16 cellular contexts compared by ENCODE assay signal in genomic region chr5:169081008-169081724, GRCh38.
A peak's percentile ranks its signal among the peaks of the same experiment; 100 is the strongest.
DNase-seq lines count a peak whose midpoint lies in the region; ATAC-seq and TF ChIP-seq lines count a peak whose summit lies in the region.
"Had no signal": no experiment of that assay in that cellular context is flagged by ENCODE, and none has a peak within 500 bp of the region (broad histone marks: within the 10 kb centered on the region; RNA-seq: fewer than 3 reads in every experiment).

No MANE protein-coding gene starts in this region.

- intact Hi-C loops in right cardiac atrium (cut with DNase I) (no loop called here), thyroid gland (cut with DNase I) (no loop called here)

- no peak overlapping the region for H2AK5ac ChIP-seq in mesendoderm (ENCODE audit: low read length)

- H3K36me3 ChIP-seq in cardiac muscle cell (no peaks in the 10 kb centered on the region), NT2/D1 (ENCODE audit: insufficient read depth, insufficient read length, low read length) (no peaks in the 10 kb centered on the region), mesendoderm (ENCODE audit: control insufficient read depth, insufficient read depth, low read length) (no peaks in the 10 kb centered on the region), thyroid gland (no peaks in the 10 kb centered on the region), brain microvascular endothelial cell (replicated peaks) (no peaks in the 10 kb centered on the region)
- H3K36me3 ChIP-seq: BLaER1 treated with 17β-estradiol and CSF1 and Interleukin-3, amounts not matched to agents 10 nM and 100 nM; HAP-1 had no signal

- H3K4me2 ChIP-seq in mesendoderm (ENCODE audit: low read length): no peak overlapping the region
- H3K4me2 ChIP-seq: BLaER1 treated with 17β-estradiol and CSF1 and Interleukin-3, amounts not matched to agents 10 nM and 100 nM had no signal

- H3K79me1 ChIP-seq in mesendoderm (ENCODE audit: low read length): no peaks in the 10 kb centered on the region

- no peak for DNase-seq in cardiac muscle cell (ENCODE audit: low read depth in 1 of 2, low spot score in 1 of 2)
- no peak for DNase-seq in right cardiac atrium
- DNase-seq in NT2/D1 (ENCODE audit: low read depth, low spot score): no peak
- DNase-seq in mesendoderm: no peak
- DNase-seq in thyroid gland: peak; percentile 20 to 23
- DNase-seq in brain microvascular endothelial cell: no peak
- DNase-seq: DMS 273 treated with DMSO at 0.1 percent for 48 hours, KG1, NCI-H1436, NCI-H2029 treated with DMSO at 0.1 percent for 48 hours, NCI-H510A treated with DMSO at 0.1 percent for 48 hours, Right ventricle myocardium superior had no signal

- no peaks in the 10 kb centered on the region for H3K79me2 ChIP-seq in mesendoderm (ENCODE audit: control insufficient read depth, insufficient read depth, low read length)

- no peak overlapping the region for H3K18ac ChIP-seq in mesendoderm (ENCODE audit: low read length)

- H3K23ac ChIP-seq in mesendoderm (ENCODE audit: low read length): no peak overlapping the region

- no peak overlapping the region for H3K4me3 ChIP-seq in cardiac muscle cell
- H3K4me3 ChIP-seq in right cardiac atrium (ENCODE audit: low read length): no peak overlapping the region
- H3K4me3 ChIP-seq in NT2/D1 (ENCODE audit: insufficient read length, low read depth): no peak overlapping the region
- no peak overlapping the region for H3K4me3 ChIP-seq in mesendoderm (ENCODE audit: low read length)
- no peak overlapping the region for H3K4me3 ChIP-seq in thyroid gland (replicated peaks in 1 of 3)
- H3K4me3 ChIP-seq in brain microvascular endothelial cell (ENCODE audit: low read depth, low read length): no peak overlapping the region
- H3K4me3 ChIP-seq: BLaER1 treated with 17β-estradiol and CSF1 and Interleukin-3, amounts not matched to agents 10 nM and 100 nM; HAP-1 had no signal

- H2BK120ac ChIP-seq in mesendoderm (ENCODE audit: low read depth, low read length): no peak overlapping the region

- H3K9me3 ChIP-seq in cardiac muscle cell (ENCODE audit: low read depth) (no peaks in the 10 kb centered on the region), right cardiac atrium (ENCODE audit: control insufficient read depth, low read length) (no peaks in the 10 kb centered on the region), NT2/D1 (ENCODE audit: insufficient read depth, low read length) (no peaks in the 10 kb centered on the region), thyroid gland (no peaks in the 10 kb centered on the region)
- H3K9me3 ChIP-seq: BLaER1 treated with 17β-estradiol and CSF1 and Interleukin-3, amounts not matched to agents 10 nM and 100 nM; HAP-1 had no signal

- 77% methylated on average over 9 of the region's 9 CpGs for WGBS in right cardiac atrium
- no CpG with 5 or more reads among the region's 9 CpGs for WGBS in mesendoderm (ENCODE audit: extremely low coverage, insufficient coverage, low lambda C conversion rate)
- WGBS in thyroid gland, 2 donors: 75% methylated on average over 9 of the region's 9 CpGs

- peaks cover 17% of the 10 kb centered on the region for H3K4me1 ChIP-seq in cardiac muscle cell (ENCODE audit: low read depth)
- no peaks in the 10 kb centered on the region for H3K4me1 ChIP-seq in right cardiac atrium (ENCODE audit: control insufficient read depth, insufficient read depth, low read length)
- no peaks in the 10 kb centered on the region for H3K4me1 ChIP-seq in NT2/D1 (ENCODE audit: insufficient read depth, insufficient read length)
- H3K4me1 ChIP-seq in mesendoderm (ENCODE audit: control insufficient read depth, low read depth, low read length): peaks cover 20% of the 10 kb centered on the region
- peaks cover 21 to 37% of the 10 kb centered on the region in 2 donors for H3K4me1 ChIP-seq in thyroid gland
- H3K4me1 ChIP-seq: BLaER1 treated with 17β-estradiol and CSF1 and Interleukin-3, amounts not matched to agents 10 nM and 100 nM had no signal

- ATAC-seq in right cardiac atrium: no peak
- no peak for ATAC-seq in HG03039 (IDR thresholded peaks at IDR 0.05; ENCODE audit: unreplicated experiment)
- no peak for ATAC-seq in HG02870 (IDR thresholded peaks at IDR 0.05; ENCODE audit: unreplicated experiment)

- no peak overlapping the region for H4K5ac ChIP-seq in mesendoderm (ENCODE audit: low read length)

- peak overlapping the region; percentile 53 for H3K27ac ChIP-seq in cardiac muscle cell
- no peak overlapping the region for H3K27ac ChIP-seq in right cardiac atrium (ENCODE audit: low read length)
- H3K27ac ChIP-seq in mesendoderm (ENCODE audit: low read depth, low read length): peak overlapping the region; percentile 8
- peak overlapping the region; percentile 28 to 75 (median 61) for H3K27ac ChIP-seq in thyroid gland
- H3K27ac ChIP-seq in brain microvascular endothelial cell: no peak overlapping the region
- H3K27ac ChIP-seq: BLaER1 treated with 17β-estradiol and CSF1 and Interleukin-3, amounts not matched to agents 10 nM and 100 nM had no signal

- no peak overlapping the region for H4K8ac ChIP-seq in mesendoderm (ENCODE audit: low read depth, low read length)

- no peak overlapping the region for H3K4ac ChIP-seq in mesendoderm (ENCODE audit: low read depth, low read length)

- H2BK5ac ChIP-seq in mesendoderm (ENCODE audit: low read length): no peak overlapping the region

- TF ChIP-seq POLR2A in thyroid gland (IDR thresholded peaks at IDR 0.05): no peak

- H3K27me3 ChIP-seq in cardiac muscle cell (no peaks in the 10 kb centered on the region), right cardiac atrium (ENCODE audit: control insufficient read depth, insufficient read depth) (no peaks in the 10 kb centered on the region), NT2/D1 (ENCODE audit: insufficient read depth, insufficient read length) (no peaks in the 10 kb centered on the region), mesendoderm (ENCODE audit: insufficient read depth, low read length, poor library complexity) (no peaks in the 10 kb centered on the region), thyroid gland (no peaks in the 10 kb centered on the region), brain microvascular endothelial cell (replicated peaks) (no peaks in the 10 kb centered on the region)
- H3K27me3 ChIP-seq: BLaER1 treated with 17β-estradiol and CSF1 and Interleukin-3, amounts not matched to agents 10 nM and 100 nM had no signal

- H3K56ac ChIP-seq in mesendoderm (ENCODE audit: low read length): no peak overlapping the region

- H3K9ac ChIP-seq in NT2/D1 (ENCODE audit: insufficient read length, low read depth): peak overlapping the region; percentile 8
- H3K9ac ChIP-seq in mesendoderm (ENCODE audit: low read length): no peak overlapping the region
- H3K9ac ChIP-seq: BLaER1 treated with 17β-estradiol and CSF1 and Interleukin-3, amounts not matched to agents 10 nM and 100 nM had no signal

- no peak for TF ChIP-seq CTCF in cardiac muscle cell (IDR thresholded peaks at IDR 0.05; ENCODE audit: low read depth, low read length)
- TF ChIP-seq CTCF in thyroid gland (IDR thresholded peaks at IDR 0.05): no peak
- TF ChIP-seq CTCF in brain microvascular endothelial cell (IDR thresholded peaks at IDR 0.05; ENCODE audit: low read depth, low read length, missing control alignments): no peak

- no peak overlapping the region for H2BK15ac ChIP-seq in mesendoderm (replicated peaks; ENCODE audit: low read depth)

- in situ Hi-C loops in brain microvascular endothelial cell (cut with HindIII; ENCODE audit: low pct_ligation_motif_present, low sequenced_read_pairs): no loop called here

Comparison
In these comparisons a context has a peak if more than half of its experiments do, and no peak if none do; other contexts are left out.
1. H3K27ac ChIP-seq: peak in cardiac muscle cell (single experiment), mesendoderm (single experiment) and thyroid gland (3 of 3); none in right cardiac atrium (single experiment) and brain microvascular endothelial cell (single experiment).
2. DNase-seq: peak in thyroid gland (2 of 2); none in cardiac muscle cell (0 of 2), right cardiac atrium (0 of 3), NT2/D1 (single experiment), mesendoderm (single experiment) and brain microvascular endothelial cell (single experiment).